Comparison of ENCODE assay signal across 12 cellular contexts in genomic region chr3:170257145-170257544, GRCh38.
DNase-seq lines count a peak whose midpoint lies in the region; ATAC-seq lines count a peak whose summit lies in the region.
"Had no signal": no experiment of that assay in that cellular context is flagged by ENCODE, and none has a peak within 500 bp of the region (broad histone marks: within the 10 kb centered on the region; RNA-seq: fewer than 3 reads in every experiment).

No MANE protein-coding gene starts in this region.

- peaks cover 4% of the 10 kb centered on the region for H3K9me3 Mint-ChIP-seq in activated naive CD8-positive, alpha-beta T cell (ENCODE audit: low read depth)

- peak; percentile 37 for ATAC-seq in GM18868 (IDR thresholded peaks at IDR 0.05; ENCODE audit: unreplicated experiment)
- ATAC-seq in GM21515 (IDR thresholded peaks at IDR 0.05; ENCODE audit: unreplicated experiment): peak; percentile 73
- peak; percentile 55 for ATAC-seq in HG03108 (IDR thresholded peaks at IDR 0.05; ENCODE audit: unreplicated experiment)

- peaks cover 34% of the 10 kb centered on the region for H3K36me3 Mint-ChIP-seq in activated naive CD8-positive, alpha-beta T cell

- peaks cover 34% of the 10 kb centered on the region for H3K4me1 Mint-ChIP-seq in activated naive CD8-positive, alpha-beta T cell (ENCODE audit: low read depth)
- H3K4me1 Mint-ChIP-seq: endodermal cell, nephron had no signal

- peak overlapping the region; percentile 90 for H3K27ac Mint-ChIP-seq in activated naive CD8-positive, alpha-beta T cell
- H3K27ac Mint-ChIP-seq: nephron had no signal

- DNase-seq in SKM-1 (lab: John Stamatoyannopoulos, UW; ENCODE audit: unreplicated experiment) (no peak), EL (no peak), NCI-H748 (lab: John Stamatoyannopoulos, UW; ENCODE audit: unreplicated experiment) (no peak), pons (ENCODE audit: low spot score) (no peak)
- DNase-seq: DND-41, endodermal cell, SK-N-SH had no signal

- H3K27me3 Mint-ChIP-seq in activated naive CD8-positive, alpha-beta T cell: no peaks in the 10 kb centered on the region

- H3K4me3 Mint-ChIP-seq in activated naive CD8-positive, alpha-beta T cell: no peak overlapping the region
- H3K4me3 Mint-ChIP-seq: endodermal cell, nephron had no signal
